ENCODE assay signal across 18 cellular contexts in genomic region chr15:49492151-49492550, GRCh38.
"Had no signal": no experiment of that assay in that cellular context is flagged by ENCODE, and none has a peak within 500 bp of the region (broad histone marks: within the 10 kb centered on the region; RNA-seq: fewer than 3 reads in every experiment).

No MANE protein-coding gene starts in this region.

- DNase-seq: KBM-7, NCI-H1048, NCI-H1105, NCI-H1417, NCI-H1436 treated with DMSO at 0.1 percent for 48 hours, NCI-H1694, NCI-H1930, NCI-H2081, NCI-H2107, NCI-H446, NCI-H510A, NCI-H524 treated with DMSO at 0.1 percent for 48 hours, NCI-H69, NCI-H774, RPMI8226, SHP77, SK-N-SH, SW 1271 had no signal

- H3K9me3 ChIP-seq: SK-N-SH had no signal

- H3K4me2 ChIP-seq: SK-N-SH had no signal

- H3K9ac ChIP-seq: SK-N-SH had no signal
